In genomic region chr17:73340093-73340596, GRCh38 we compare ENCODE assay signal across 9 cellular contexts. TPM values are rescaled to one million over a fixed set of nuclear protein-coding genes. Genes with fewer than 3 reads are reported as not detected.
A peak's percentile ranks its signal among the peaks of the same experiment; 100 is the strongest.
DNase-seq lines count a peak whose midpoint lies in the region; FAIRE-seq and TF ChIP-seq lines count a peak whose summit lies in the region.
"Had no signal": no experiment of that assay in that cellular context is flagged by ENCODE, and none has a peak within 500 bp of the region (broad histone marks: within the 10 kb centered on the region; RNA-seq: fewer than 3 reads in every experiment).

No MANE protein-coding gene starts in this region.

- FAIRE-seq in D721Med (lab: Jason Lieb, UNC), result peak; percentile 11

- DNase-seq in D721Med (ENCODE audit: insufficient read length, low spot score) (no peak), NCI-H524 treated with DMSO at 0.1 percent for 48 hours (lab: John Stamatoyannopoulos, UW) (peak; percentile 9), coronary artery (ENCODE audit: low spot score) (no peak), osteoblast (ENCODE audit: insufficient read length, low spot score, missing footprints) (peak; percentile 94), NCI-H146 (lab: John Stamatoyannopoulos, UW) (no peak), HUDEP-2 (lab: John Stamatoyannopoulos, UW; ENCODE audit: unreplicated experiment in 76 of 76) (no peak), G401 (ENCODE audit: low spot score) (no peak)
- no peak for DNase-seq in stimulated activated CD4-positive, alpha-beta T cell treated with anti-CD3 and anti-CD28 coated beads, Interleukin-4, amount 100 ng/mL, for 24 hours
- DNase-seq: activated naive CD8-positive, alpha-beta T cell treated with anti-CD3 and anti-CD28 coated beads, Interleukin-2, amount 10 ng/mL, durations not matched to agents 7 days and 5 days had no signal

- TF ChIP-seq CTCF in D721Med (IDR thresholded peaks at IDR 0.05; ENCODE audit: insufficient read depth, missing control alignments) (no peak), coronary artery (IDR thresholded peaks at IDR 0.05) (no peak), osteoblast (IDR thresholded peaks at IDR 0.05; ENCODE audit: extremely low read depth, low read depth, low read length) (peak; percentile 58)

- H2AFZ ChIP-seq in osteoblast (ENCODE audit: low read length), result peak overlapping the region; percentile 24

- H3K9me3 ChIP-seq in osteoblast (ENCODE audit: low read depth, low read length), result no peaks in the 10 kb centered on the region

- no peaks in the 10 kb centered on the region for H4K20me1 ChIP-seq in osteoblast (ENCODE audit: insufficient read depth, low read length)

- peak overlapping the region; percentile 60 to 78 for H3K27ac ChIP-seq in coronary artery
- H3K27ac ChIP-seq in osteoblast (ENCODE audit: low read depth, low read length), result peak overlapping the region; percentile 84

- H3K36me3 ChIP-seq in osteoblast (ENCODE audit: insufficient read depth, low read length), result no peaks in the 10 kb centered on the region

- peaks cover 44% of the 10 kb centered on the region for H3K4me1 ChIP-seq in osteoblast (ENCODE audit: insufficient read depth, low read length)

- H3K79me2 ChIP-seq in osteoblast (ENCODE audit: insufficient read depth, low read length), result no peaks in the 10 kb centered on the region

- H3K4me2 ChIP-seq in osteoblast (ENCODE audit: insufficient read depth, low read length), result peak overlapping the region; percentile 63

- H3K4me3 ChIP-seq in coronary artery (no peak overlapping the region), osteoblast (ENCODE audit: insufficient read depth, low read length) (no peak overlapping the region)

- no peaks in the 10 kb centered on the region for H3K27me3 ChIP-seq in osteoblast (ENCODE audit: insufficient read depth, low read length)

- in situ Hi-C loops in G401 (cut with HindIII; ENCODE audit: low sequenced_read_pairs), result no loop called here

RNA-seq across cellular contexts. Expression of gene CDC42EP4, which starts 28.3 kb away (rescaled TPM):
- total RNA-seq in osteoblast, result 13.8 and 16.3 TPM in 2 replicates
- 66.1 and 79.4 TPM in 2 replicates for total RNA-seq in G401 (2014; rRNA removed; shearing (Covaris generic))

Comparison
In these comparisons a context has a peak if more than half of its experiments do, and no peak if none do; other contexts are left out.
1. DNase-seq: peak in NCI-H524 treated with DMSO at 0.1 percent for 48 hours (single experiment) and osteoblast (single experiment); none in D721Med (single experiment), coronary artery (single experiment), NCI-H146 (single experiment), HUDEP-2 (0 of 76), G401 (single experiment) and stimulated activated CD4-positive, alpha-beta T cell treated with anti-CD3 and anti-CD28 coated beads, Interleukin-4, amount 100 ng/mL, for 24 hours (single experiment).